18 cellular contexts compared by ENCODE assay signal in the genomic region with DNA sequence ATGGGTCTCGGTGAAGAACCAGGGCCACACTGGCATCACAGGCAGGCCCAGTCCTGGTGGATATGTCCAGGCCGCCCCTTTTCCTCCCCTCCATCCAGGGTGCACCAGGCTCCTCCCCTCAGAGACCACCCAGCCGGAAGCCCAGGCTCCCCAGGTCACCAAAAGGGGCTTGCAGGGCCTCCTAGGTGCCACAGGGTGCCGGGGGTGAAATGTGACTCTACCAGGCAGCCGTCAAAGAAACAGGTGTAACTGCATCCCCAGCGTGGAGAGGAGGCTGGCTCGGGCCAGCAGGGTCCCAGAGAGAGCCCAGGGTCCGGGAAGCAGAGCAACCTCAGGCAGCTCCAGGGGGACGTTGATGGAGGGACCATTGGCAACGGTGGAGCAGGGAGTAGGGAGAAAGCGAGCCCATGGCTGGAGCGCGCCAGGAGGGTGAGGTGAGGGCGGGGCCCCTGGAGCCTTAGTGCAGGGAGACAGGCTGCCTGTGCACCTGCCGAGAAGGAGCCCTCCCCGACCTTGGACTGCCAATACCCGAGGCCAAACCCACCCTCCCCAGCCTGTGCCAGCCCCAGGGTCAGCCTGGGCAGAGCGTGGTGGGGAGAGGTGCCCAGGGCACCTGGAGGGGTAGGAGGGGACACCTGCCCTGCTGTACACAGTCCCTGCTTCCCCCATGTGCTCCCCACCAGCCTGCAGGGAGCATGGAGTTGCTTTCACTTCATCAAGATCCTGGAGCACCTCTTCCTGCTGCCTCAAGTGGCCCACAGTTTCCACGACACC. TPM values are rescaled to one million over a fixed set of nuclear protein-coding genes. Genes with fewer than 3 reads are reported as not detected.
DNase-seq lines count a peak whose midpoint lies in the region; ATAC-seq, FAIRE-seq and TF ChIP-seq lines count a peak whose summit lies in the region.
"Had no signal": no experiment of that assay in that cellular context is flagged by ENCODE, and none has a peak within 500 bp of the region (broad histone marks: within the 10 kb centered on the region; RNA-seq: fewer than 3 reads in every experiment).

No MANE protein-coding gene starts in this region.

- no peak overlapping the region for H3K4me3 Mint-ChIP-seq in Caco-2 (ENCODE audit: unreplicated experiment)
- H3K4me3 Mint-ChIP-seq in stimulated activated memory B cell treated with anti-CD40 and anti-IgM and Interleukin-4, amounts not matched to agents 10 μg/mL and 1 μg/mL and 100 μg/mL, for 72 hours, result no peak overlapping the region
- H3K4me3 Mint-ChIP-seq: activated CD4-positive, alpha-beta T cell treated with anti-CD3 and anti-CD28 coated beads, Interleukin-2, amount 10 ng/mL, durations not matched to agents 24 days and 14 days; naive thymus-derived CD8-positive, alpha-beta T cell; stimulated activated naive CD8-positive, alpha-beta T cell treated with anti-CD3 and anti-CD28 coated beads, Interleukin-15, Interleukin-2, amounts not matched to agents 100 ng/mL and 50 ng/mL, for 24 hours had no signal

- peaks cover 9% of the 10 kb centered on the region for H3K9me3 Mint-ChIP-seq in Caco-2 (ENCODE audit: unreplicated experiment)
- H3K9me3 Mint-ChIP-seq in stimulated activated memory B cell treated with anti-CD40 and anti-IgM and Interleukin-4, amounts not matched to agents 10 μg/mL and 1 μg/mL and 100 μg/mL, for 72 hours, result peaks cover 6% of the 10 kb centered on the region
- H3K9me3 Mint-ChIP-seq: activated CD4-positive, alpha-beta T cell treated with anti-CD3 and anti-CD28 coated beads, Interleukin-2, amount 10 ng/mL, durations not matched to agents 24 days and 14 days; stimulated activated naive CD8-positive, alpha-beta T cell treated with anti-CD3 and anti-CD28 coated beads, Interleukin-15, Interleukin-2, amounts not matched to agents 100 ng/mL and 50 ng/mL, for 24 hours had no signal

- H3K27ac Mint-ChIP-seq in Caco-2 (ENCODE audit: unreplicated experiment), result peak overlapping the region; percentile 81
- H3K27ac Mint-ChIP-seq in stimulated activated memory B cell treated with anti-CD40 and anti-IgM and Interleukin-4, amounts not matched to agents 10 μg/mL and 1 μg/mL and 100 μg/mL, for 72 hours, result no peak overlapping the region
- H3K27ac Mint-ChIP-seq: activated CD4-positive, alpha-beta T cell treated with anti-CD3 and anti-CD28 coated beads, Interleukin-2, amount 10 ng/mL, durations not matched to agents 24 days and 14 days; stimulated activated naive CD8-positive, alpha-beta T cell treated with anti-CD3 and anti-CD28 coated beads, Interleukin-15, Interleukin-2, amounts not matched to agents 100 ng/mL and 50 ng/mL, for 24 hours had no signal

- peaks cover 39% of the 10 kb centered on the region for H3K4me1 Mint-ChIP-seq in Caco-2 (ENCODE audit: low read depth, unreplicated experiment)
- no peaks in the 10 kb centered on the region for H3K4me1 Mint-ChIP-seq in stimulated activated memory B cell treated with anti-CD40 and anti-IgM and Interleukin-4, amounts not matched to agents 10 μg/mL and 1 μg/mL and 100 μg/mL, for 72 hours
- H3K4me1 Mint-ChIP-seq: activated CD4-positive, alpha-beta T cell treated with anti-CD3 and anti-CD28 coated beads, Interleukin-2, amount 10 ng/mL, durations not matched to agents 24 days and 14 days had no signal

- no peak for FAIRE-seq in kidney (lab: Jason Lieb, UNC)

- POLR2A ChIA-PET in Caco-2 (lab: Charles Lee), result no interaction called here
- POLR2A ChIA-PET in Panc1 (lab: Charles Lee), result no interaction called here

- in situ Hi-C loops in Panc1 (cut with HindIII; ENCODE audit: low pct_unique_long_range_greater_than_20kb, low sequenced_read_pairs), result no loop called here

- no peaks in the 10 kb centered on the region for H3K36me3 Mint-ChIP-seq in Caco-2 (ENCODE audit: insufficient read depth, unreplicated experiment)
- H3K36me3 Mint-ChIP-seq in stimulated activated memory B cell treated with anti-CD40 and anti-IgM and Interleukin-4, amounts not matched to agents 10 μg/mL and 1 μg/mL and 100 μg/mL, for 72 hours, result peaks cover 5% of the 10 kb centered on the region
- H3K36me3 Mint-ChIP-seq: naive thymus-derived CD8-positive, alpha-beta T cell had no signal

- H3K4me3 ChIP-seq in Caco-2 (ENCODE audit: low read depth, low read length) (no peak overlapping the region), Panc1 (ENCODE audit: low read depth in 2 of 2, low read length in 2 of 2) (no peak overlapping the region), kidney (ENCODE audit: low read length in 2 of 2) (no peak overlapping the region)
- H3K4me3 ChIP-seq: adrenal gland, skin epidermis, upper lobe of left lung had no signal

- BruUV-seq in Caco-2 (replicated peaks; lab: Mats Ljungman, UMichigan), result no TSS peak
- BruUV-seq in Panc1 (replicated peaks; lab: Mats Ljungman, UMichigan), result no TSS peak

- CTCF ChIA-PET in Caco-2 (lab: Charles Lee), result interaction anchor here (0.9 to 1.5 kb wide), 3 partner anchors 21 to 43 kb away, joined by 3 to 8 read pairs (median 4); no protein-coding TSS in a partner anchor
- CTCF ChIA-PET in Panc1 (lab: Charles Lee), result no interaction called here

- no peak overlapping the region for H3K9ac ChIP-seq in kidney (ENCODE audit: low read length in 2 of 2)

- H3K27ac ChIP-seq in Panc1 (ENCODE audit: low read length) (peak overlapping the region; percentile 46; the same call in 1 of the 2 replicates), kidney (ENCODE audit: low read depth in 2 of 2, low read length in 2 of 2) (no peak overlapping the region)
- H3K27ac ChIP-seq: adrenal gland, skin epidermis, upper lobe of left lung had no signal

- DNase-seq in Caco-2 (peak in 1 of 2 experiments; percentile 26), Panc1 (ENCODE audit: low read depth, low spot score) (no peak), kidney (peak; percentile 72), posterior vena cava (ENCODE audit: low spot score) (peak; percentile 76), hippocampal formation (lab: John Stamatoyannopoulos, UW) (no peak), mesenteric fat pad (ENCODE audit: low spot score) (no peak), T1000 (lab: John Stamatoyannopoulos, UW) (no peak)
- DNase-seq: activated CD4-positive, alpha-beta T cell treated with anti-CD3 and anti-CD28 coated beads, Interleukin-2, amount 10 ng/mL, durations not matched to agents 24 days and 14 days; dermis blood vessel endothelial cell; NCI-H1930; NCI-H524; stimulated activated CD4-positive, alpha-beta T cell treated with anti-CD3 and anti-CD28 coated beads, Interleukin-2, amount 100 ng/mL, for 48 hours had no signal

- no peaks in the 10 kb centered on the region for H3K27me3 Mint-ChIP-seq in Caco-2 (ENCODE audit: insufficient read depth, unreplicated experiment)
- peaks cover 45% of the 10 kb centered on the region for H3K27me3 Mint-ChIP-seq in stimulated activated memory B cell treated with anti-CD40 and anti-IgM and Interleukin-4, amounts not matched to agents 10 μg/mL and 1 μg/mL and 100 μg/mL, for 72 hours
- H3K27me3 Mint-ChIP-seq: activated CD4-positive, alpha-beta T cell treated with anti-CD3 and anti-CD28 coated beads, Interleukin-2, amount 10 ng/mL, durations not matched to agents 24 days and 14 days had no signal

- H3K4me1 ChIP-seq in Caco-2 (peaks cover 56% of the 10 kb centered on the region), Panc1 (ENCODE audit: control insufficient read depth, insufficient read depth, low read length) (peaks cover 41% of the 10 kb centered on the region), kidney (ENCODE audit: control insufficient read depth in 1 of 2, insufficient read depth in 1 of 2, low read depth in 1 of 2, low read length in 2 of 2) (no peaks in the 10 kb centered on the region)
- H3K4me1 ChIP-seq: adrenal gland, upper lobe of left lung had no signal

- H3K36me3 ChIP-seq in Caco-2 (ENCODE audit: control insufficient read depth, insufficient read depth, low read length) (no peaks in the 10 kb centered on the region; the same call in 1 of the 2 replicates), Panc1 (ENCODE audit: control insufficient read depth, insufficient read depth, low read length) (no peaks in the 10 kb centered on the region), kidney (ENCODE audit: control insufficient read depth in 1 of 2, insufficient read depth in 2 of 2, low read length in 2 of 2) (no peaks in the 10 kb centered on the region)
- H3K36me3 ChIP-seq: adrenal gland, upper lobe of left lung had no signal

- H3K27me3 ChIP-seq in Caco-2 (replicated peaks; ENCODE audit: control insufficient read depth, insufficient read depth, low read length) (no peaks in the 10 kb centered on the region), Panc1 (ENCODE audit: control insufficient read depth, insufficient read depth, low read length) (no peaks in the 10 kb centered on the region)
- H3K27me3 ChIP-seq: adrenal gland, upper lobe of left lung had no signal

- TF ChIP-seq CTCF in Caco-2 (IDR thresholded peaks at IDR 0.05; ENCODE audit: insufficient read depth in 1 of 2, low read depth in 1 of 2, low read length in 1 of 2, severe bottlenecking in 1 of 2, unreplicated experiment in 1 of 2) (no peak), Panc1 (IDR thresholded peaks at IDR 0.05) (no peak), kidney (IDR thresholded peaks at IDR 0.05; ENCODE audit: borderline replicate concordance, extremely low read depth, insufficient read depth) (no peak)

- no peaks in the 10 kb centered on the region for H3K9me3 ChIP-seq in Caco-2
- H3K9me3 ChIP-seq in Panc1 (ENCODE audit: control insufficient read depth, insufficient read depth, low read depth, low read length), result no peaks in the 10 kb centered on the region
- no peaks in the 10 kb centered on the region for H3K9me3 ChIP-seq in kidney (ENCODE audit: control insufficient read depth in 1 of 2, low read length in 2 of 2)
- H3K9me3 ChIP-seq: adrenal gland, upper lobe of left lung had no signal

- intact Hi-C loops in Caco-2 (cut with micrococcal nuclease; ENCODE audit: unreplicated experiment), result loop anchor here (5.0 kb wide), 1 partner anchor 101 kb away; no protein-coding TSS in a partner anchor
- intact Hi-C loops in Panc1 (cut with micrococcal nuclease; ENCODE audit: unreplicated experiment), result no loop called here
- intact Hi-C loops in kidney (cut with DNase I), result no loop called here
- intact Hi-C loops in posterior vena cava (cut with DNase I), result no loop called here

- ATAC-seq in Panc1, result no peak
- ATAC-seq in stimulated activated memory B cell treated with anti-CD40 and anti-IgM and Interleukin-4, amounts not matched to agents 10 μg/mL and 1 μg/mL and 100 μg/mL, for 72 hours, result no peak
- ATAC-seq: naive thymus-derived CD8-positive, alpha-beta T cell had no signal

RNA-seq across cellular contexts. Expression of a gene that starts 48.3 kb away (rescaled TPM):
- total RNA-seq in Caco-2 (2022), result 32.0 and 36.5 TPM in 2 replicates
- 59.6 TPM for total RNA-seq in Panc1 (2021; ENCODE audit: unreplicated experiment)
- 68.4 TPM for polyA plus RNA-seq in Panc1 (2012; ENCODE audit: insufficient read length)
- 30.2 TPM for total RNA-seq in kidney
- 18.3 TPM for polyA plus RNA-seq in kidney (ENCODE audit: insufficient read depth, low read depth, low replicate concordance)
- 10 to 100 TPM; 27.1 to 27.4 TPM for total RNA-seq in posterior vena cava
- 29.6 TPM for total RNA-seq in mesenteric fat pad

Comparison
In these comparisons a context has a peak if more than half of its experiments do, and no peak if none do; other contexts are left out.
1. DNase-seq: peak in kidney (single experiment) and posterior vena cava (single experiment); none in Panc1 (single experiment), hippocampal formation (0 of 2), mesenteric fat pad (single experiment) and T1000 (single experiment).